11 cellular contexts compared by ENCODE assay signal in genomic region chr4:102623622-102624021, GRCh38.
DNase-seq lines count a peak whose midpoint lies in the region; ATAC-seq lines count a peak whose summit lies in the region.
"Had no signal": no experiment of that assay in that cellular context is flagged by ENCODE, and none has a peak within 500 bp of the region (broad histone marks: within the 10 kb centered on the region; RNA-seq: fewer than 3 reads in every experiment).

No MANE protein-coding gene starts in this region.

- intact Hi-C loops in left colon (cut with DNase I, micrococcal nuclease): loop anchor here (5.0 to 10.0 kb wide), 3 partner anchors 389 to 481 kb away; partner anchors contain the start of gene SLC9B1 (in 1 of the 2)

- no peak overlapping the region for H3K27ac ChIP-seq in caudate nucleus (ENCODE audit: low read depth, low read length)
- H3K27ac ChIP-seq: BLaER1 treated with 17β-estradiol and CSF1 and Interleukin-3, amounts not matched to agents 10 nM and 100 nM; skin epidermis; uterus had no signal

- ATAC-seq in HG03280 (IDR thresholded peaks at IDR 0.05; ENCODE audit: unreplicated experiment) (no peak), left colon (no peak)

- DNase-seq in NCI-H2227 (lab: John Stamatoyannopoulos, UW; ENCODE audit: unreplicated experiment): peak; percentile 5
- no peak for DNase-seq in NCI-H2227 treated with DMSO at 0.1 percent for 48 hours (lab: John Stamatoyannopoulos, UW)
- peak; percentile 59 for DNase-seq in NCI-H1092 (lab: John Stamatoyannopoulos, UW)
- peak; percentile 70 for DNase-seq in brain pericyte (ENCODE audit: low read depth, low spot score)
- peak; percentile 69 for DNase-seq in pons (ENCODE audit: low spot score)
- DNase-seq in left colon: no peak
- no peak for DNase-seq in caudate nucleus (lab: John Stamatoyannopoulos, UW)
- DNase-seq: uterus had no signal

Comparison
In these comparisons a context has a peak if more than half of its experiments do, and no peak if none do; other contexts are left out.
1. DNase-seq: peak in NCI-H2227 (single experiment), NCI-H1092 (single experiment), brain pericyte (single experiment) and pons (single experiment); none in NCI-H2227 treated with DMSO at 0.1 percent for 48 hours (single experiment), left colon (0 of 2) and caudate nucleus (0 of 61).